Comparison of ENCODE assay signal across 8 cellular contexts in genomic region chr1:52686261-52686751, GRCh38. TPM values are rescaled to one million over a fixed set of nuclear protein-coding genes. Genes with fewer than 3 reads are reported as not detected.
DNase-seq lines count a peak whose midpoint lies in the region; ATAC-seq and TF ChIP-seq lines count a peak whose summit lies in the region.
"Not testable (repeated sequence)": the region's sequence is repeated elsewhere in the genome, so short reads cannot be mapped to it uniquely, and the experiment has no call there.

No MANE protein-coding gene starts in this region.

- H2AFZ ChIP-seq in neural cell (ENCODE audit: low read depth, low read length): not testable (repeated sequence)

- peak overlapping the region; percentile 44 for H3K27ac ChIP-seq in neural cell (ENCODE audit: low read length)

- H3K9ac ChIP-seq in neural cell (ENCODE audit: low read length): not testable (repeated sequence)

- H4K20me1 ChIP-seq in neural cell (ENCODE audit: insufficient read depth): not testable (repeated sequence)

- not testable (repeated sequence) for H3F3A ChIP-seq in neural cell (ENCODE audit: insufficient read depth, low read length, poor library complexity, severe bottlenecking)

- not testable (repeated sequence) for H3K36me3 ChIP-seq in neural cell (ENCODE audit: insufficient read depth, low read length)

- peak; percentile 25 for TF ChIP-seq EP300 in neural cell (conservative IDR thresholded peaks at IDR 0.05; ENCODE audit: poor library complexity, severe bottlenecking)

- H3K79me2 ChIP-seq in neural cell (replicated peaks; ENCODE audit: insufficient read depth, low read length): not testable (repeated sequence)

- DNase-seq in DMS53 (lab: John Stamatoyannopoulos, UW): peak; percentile 92
- DNase-seq in NCI-H1436 treated with DMSO at 0.1 percent for 48 hours (lab: John Stamatoyannopoulos, UW): peak; percentile 27
- peak; percentile 79 for DNase-seq in SKM-1 treated with dmso at 0.1 percent for 144 hours (lab: John Stamatoyannopoulos, UW; ENCODE audit: unreplicated experiment)
- peak; percentile 65 for DNase-seq in activated effector memory CD4-positive, alpha-beta T cell treated with Interleukin-2 at 50 U/mL for 16 hours
- peak; percentile 76 for DNase-seq in fibroblast of peridontal ligament (ENCODE audit: extremely low read depth)
- DNase-seq in stimulated activated naive CD4-positive, alpha-beta T cell treated with Interleukin-2 at 50 U/mL for 16 hours (lab: John Stamatoyannopoulos, UW): peak; percentile 54

- peak; percentile 93 for TF ChIP-seq CTCF in neural cell (IDR thresholded peaks at IDR 0.05; ENCODE audit: poor library complexity, severe bottlenecking)

- TF ChIP-seq RAD21 in neural cell (conservative IDR thresholded peaks at IDR 0.05): peak; percentile 99

- H3K27me3 ChIP-seq in neural cell (ENCODE audit: insufficient read depth, low read depth, low read length): not testable (repeated sequence)

- not testable (repeated sequence) for H3K4me3 ChIP-seq in neural cell (ENCODE audit: low read length)

- ATAC-seq in HG02610 (IDR thresholded peaks at IDR 0.05; ENCODE audit: unreplicated experiment): peak; percentile 78

- not testable (repeated sequence) for H3K9me2 ChIP-seq in neural cell (ENCODE audit: insufficient read depth, low read length)

- not testable (repeated sequence) for H3K4me2 ChIP-seq in neural cell (ENCODE audit: low read length)

- not testable (repeated sequence) for H3K9me3 ChIP-seq in neural cell (ENCODE audit: low read length)

TF ChIP-seq in neural cell, 6 proteins besides CTCF, POLR2A, EP300 and RAD21:
- peak; percentile 99 for TF ChIP-seq SMC3 (conservative IDR thresholded peaks at IDR 0.05; ENCODE audit: poor library complexity)
- peak; percentile 38 for TF ChIP-seq MXI1 (conservative IDR thresholded peaks at IDR 0.05; ENCODE audit: poor library complexity, severe bottlenecking)

RNA-seq across cellular contexts. Expression of gene COA7, which starts 11.8 kb away (rescaled TPM):
- 10.3 and 11.6 TPM in 2 replicates for polyA plus RNA-seq in neural cell
- 19.7 and 21.3 TPM in 2 replicates for polyA minus RNA-seq in neural cell

RNA-seq across cellular contexts. Expression of gene ZYG11B, which starts 39.9 kb away (rescaled TPM):
- polyA plus RNA-seq in neural cell: 48.7 and 52.8 TPM in 2 replicates
- polyA minus RNA-seq in neural cell: 177 and 199 TPM in 2 replicates

RNA-seq across cellular contexts. Expression of gene SHISAL2A, which starts 53.3 kb away (rescaled TPM):
- polyA plus RNA-seq in neural cell: not detected in 2 replicates
- not detected in 2 replicates for polyA minus RNA-seq in neural cell

Comparison
In these comparisons a context has a peak if more than half of its experiments do, and no peak if none do; other contexts are left out.
1. DNase-seq: peak in every context shown above with its lines; median percentile 92 in DMS53; 79 in SKM-1 treated with dmso at 0.1 percent for 144 hours; 76 in fibroblast of peridontal ligament; 65 in activated effector memory CD4-positive, alpha-beta T cell treated with Interleukin-2 at 50 U/mL for 16 hours; 54 in stimulated activated naive CD4-positive, alpha-beta T cell treated with Interleukin-2 at 50 U/mL for 16 hours; 27 in NCI-H1436 treated with DMSO at 0.1 percent for 48 hours.